Comparison of ENCODE assay signal across 8 cellular contexts in genomic region chr9:34647651-34648050, GRCh38. TPM values are rescaled to one million over a fixed set of nuclear protein-coding genes. Genes with fewer than 3 reads are reported as not detected.
A peak's percentile ranks its signal among the peaks of the same experiment; 100 is the strongest.
DNase-seq lines count a peak whose midpoint lies in the region; ATAC-seq and TF ChIP-seq lines count a peak whose summit lies in the region.

No MANE protein-coding gene starts in this region.

- peaks cover 0 to 13% of the 10 kb centered on the region in 2 donors for H3K36me3 ChIP-seq in lung (ENCODE audit: control insufficient read depth in 2 of 2, insufficient read depth in 2 of 2, low read length in 2 of 2)

- TF ChIP-seq CTCF in astrocyte of the cerebellum (IDR thresholded peaks at IDR 0.05; ENCODE audit: low read depth, low read length, missing control alignments) (no peak), lung (IDR thresholded peaks at IDR 0.05; ENCODE audit: control extremely low read depth, extremely low read depth) (no peak), type B pancreatic cell (conservative IDR thresholded peaks at IDR 0.05) (no peak)

- H3K4me3 Mint-ChIP-seq in activated naive CD4-positive, alpha-beta T cell treated with anti-CD3 and anti-CD28 coated beads, Interleukin-2, amount 50 U/mL, for 24 hours: peak overlapping the region; percentile 93
- H3K4me3 Mint-ChIP-seq in type B pancreatic cell: peak overlapping the region; percentile 92

- peaks cover 0 to 24% of the 10 kb centered on the region in 2 donors for H3K4me1 ChIP-seq in lung (ENCODE audit: control insufficient read depth in 2 of 2, insufficient read depth in 2 of 2, low read length in 2 of 2)

- H3K36me3 Mint-ChIP-seq in activated naive CD4-positive, alpha-beta T cell treated with anti-CD3 and anti-CD28 coated beads, Interleukin-2, amount 50 U/mL, for 24 hours: peaks cover 6% of the 10 kb centered on the region
- H3K36me3 Mint-ChIP-seq in type B pancreatic cell: peaks cover 9% of the 10 kb centered on the region

- ATAC-seq in lung (ENCODE audit: insufficient read depth, low FRiP score) (no peak), GM21360 (IDR thresholded peaks at IDR 0.05; ENCODE audit: unreplicated experiment) (no peak), GM19328 (IDR thresholded peaks at IDR 0.05; ENCODE audit: unreplicated experiment) (no peak)

- 59 to 73% methylated on average over 10 of the region's 10 CpGs for WGBS in lung, 2 donors

- H3K27ac Mint-ChIP-seq in activated naive CD4-positive, alpha-beta T cell treated with anti-CD3 and anti-CD28 coated beads, Interleukin-2, amount 50 U/mL, for 24 hours: peak overlapping the region; percentile 73
- H3K27ac Mint-ChIP-seq in type B pancreatic cell: peak overlapping the region; percentile 80

- H3K27me3 ChIP-seq in lung (ENCODE audit: control insufficient read depth, insufficient read depth): no peaks in the 10 kb centered on the region

- H3K4me1 Mint-ChIP-seq in activated naive CD4-positive, alpha-beta T cell treated with anti-CD3 and anti-CD28 coated beads, Interleukin-2, amount 50 U/mL, for 24 hours: peaks cover 37% of the 10 kb centered on the region
- peaks cover 37% of the 10 kb centered on the region for H3K4me1 Mint-ChIP-seq in type B pancreatic cell (ENCODE audit: unreplicated experiment)

- H3K4me3 ChIP-seq in astrocyte of the cerebellum (ENCODE audit: low read depth, low read length): peak overlapping the region; percentile 54
- peak overlapping the region; percentile 70 for H3K4me3 ChIP-seq in lung

- DNase-seq in activated naive CD4-positive, alpha-beta T cell (lab: John Stamatoyannopoulos, UW): no peak
- no peak for DNase-seq in astrocyte of the cerebellum (ENCODE audit: low read depth)
- DNase-seq in lung (ENCODE audit: low spot score): no peak
- no peak for DNase-seq in type B pancreatic cell (ENCODE audit: extremely low spot score, unreplicated experiment)
- DNase-seq in activated gamma-delta T cell (lab: John Stamatoyannopoulos, UW): no peak

- H3K27me3 Mint-ChIP-seq in activated naive CD4-positive, alpha-beta T cell treated with anti-CD3 and anti-CD28 coated beads, Interleukin-2, amount 50 U/mL, for 24 hours: no peaks in the 10 kb centered on the region
- peaks cover 3% of the 10 kb centered on the region for H3K27me3 Mint-ChIP-seq in type B pancreatic cell

- peak overlapping the region; percentile 81 to 83 for H3K27ac ChIP-seq in lung (ENCODE audit: low read depth in 1 of 2, low read length in 1 of 2)

- in situ Hi-C loops in astrocyte of the cerebellum (cut with HindIII; ENCODE audit: low sequenced_read_pairs): no loop called here

- no peaks in the 10 kb centered on the region for H3K9me3 ChIP-seq in lung (ENCODE audit: control insufficient read depth in 2 of 2, insufficient read depth in 1 of 2, low read length in 1 of 2)

- H3K9me3 Mint-ChIP-seq in activated naive CD4-positive, alpha-beta T cell treated with anti-CD3 and anti-CD28 coated beads, Interleukin-2, amount 50 U/mL, for 24 hours: no peaks in the 10 kb centered on the region
- no peaks in the 10 kb centered on the region for H3K9me3 Mint-ChIP-seq in type B pancreatic cell

RNA-seq across cellular contexts. Expression of gene GALT, which starts 1.2 kb away (rescaled TPM):
- 10 to 100 TPM; 44.1 to 53.0 TPM for total RNA-seq in lung
- 10 to 100 TPM; 23.9 to 38.7 TPM for polyA plus RNA-seq in lung
- 48.8 and 70.5 TPM in 2 replicates for total RNA-seq in type B pancreatic cell (ENCODE audit: low replicate concordance)

RNA-seq across cellular contexts. Expression of gene IL11RA, which starts 4.3 kb away (rescaled TPM):
- total RNA-seq in lung (10 to 100 TPM; 14.5 to 30.5 TPM), type B pancreatic cell (ENCODE audit: low replicate concordance) (10.8 and 53.8 TPM in 2 replicates)
- polyA plus RNA-seq in lung: 10 to 100 TPM in 1 of 2 donors, 1 to 10 TPM in 1; 5.5 to 10.7 TPM

RNA-seq across cellular contexts. Expression of gene SIGMAR1, which starts 10.1 kb away (rescaled TPM):
- 10 to 100 TPM; 26.0 to 64.1 TPM for total RNA-seq in lung
- 10 to 100 TPM; 62.5 to 72.0 TPM for polyA plus RNA-seq in lung
- total RNA-seq in type B pancreatic cell (ENCODE audit: low replicate concordance): 59.0 and 79.7 TPM in 2 replicates

RNA-seq across cellular contexts. Expression of gene CCL27, which starts 14.8 kb away (rescaled TPM):
- total RNA-seq in lung (under 1 TPM in 1 of 2 donors, not detected in 1; 0.55 TPM), type B pancreatic cell (ENCODE audit: low replicate concordance) (0.43 and 1.1 TPM in 2 replicates)
- under 1 TPM in 1 of 2 donors, not detected in 1; 0.05 TPM for polyA plus RNA-seq in lung

RNA-seq across cellular contexts. Expression of gene ARID3C, which starts 18.8 kb away (rescaled TPM):
- not detected for total RNA-seq in lung
- not detected for polyA plus RNA-seq in lung
- total RNA-seq in type B pancreatic cell (ENCODE audit: low replicate concordance): 0.26 TPM in 1 of 2 replicates, not detected in the other
